9 cellular contexts compared by ENCODE assay signal in the genomic region with DNA sequence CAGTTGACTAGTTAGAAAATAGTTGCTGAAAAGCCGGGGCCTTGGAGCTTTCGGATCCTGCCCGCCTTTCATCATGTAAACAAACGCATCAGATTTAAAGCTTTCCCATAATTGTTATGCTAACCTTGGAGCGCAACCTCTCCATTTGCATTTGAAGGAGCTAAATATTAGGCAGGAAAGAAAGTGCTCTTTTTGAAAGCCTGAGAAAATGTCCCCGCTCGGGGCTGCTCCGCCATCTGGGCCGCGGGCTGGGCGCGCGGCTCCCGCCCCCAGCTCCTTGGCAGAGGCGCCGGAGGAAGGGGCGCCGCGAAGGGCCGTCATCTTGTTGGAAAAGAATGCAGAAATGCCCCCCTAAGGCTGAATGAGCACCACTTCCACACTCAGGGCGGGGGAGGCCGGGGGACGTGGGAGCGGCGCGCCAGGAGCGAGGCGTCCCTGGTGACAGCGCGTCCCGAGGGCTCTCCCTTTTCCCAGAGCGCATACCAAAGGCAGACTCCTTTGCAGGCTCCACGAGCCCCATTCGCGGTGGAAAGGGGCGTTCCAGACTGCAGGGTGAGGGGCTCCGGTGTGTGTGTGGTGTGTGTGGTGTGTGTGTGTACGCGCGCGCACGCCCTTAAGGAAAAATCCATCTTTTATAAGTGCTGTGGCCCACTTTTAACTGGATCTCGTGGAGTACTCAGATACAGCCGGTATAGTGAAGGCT.
A peak's percentile ranks its signal among the peaks of the same experiment; 100 is the strongest.
DNase-seq lines count a peak whose midpoint lies in the region; ATAC-seq, FAIRE-seq and TF ChIP-seq lines count a peak whose summit lies in the region.
"Had no signal": no experiment of that assay in that cellular context is flagged by ENCODE, and none has a peak within 500 bp of the region (broad histone marks: within the 10 kb centered on the region; RNA-seq: fewer than 3 reads in every experiment).

No MANE protein-coding gene starts in this region.

- WGBS in endodermal cell (ENCODE audit: insufficient coverage in 1 of 2, insufficient read length in 1 of 2), 2 experiments, result 4 to 12% methylated on average over 8 to 44 of the region's 44 CpGs
- WGBS in mesodermal cell (ENCODE audit: insufficient coverage in 2 of 2), 2 experiments, result 1 to 2% methylated on average over 19 to 26 of the region's 44 CpGs
- 4 to 6% methylated on average over 29 to 44 of the region's 44 CpGs for whole genome bisulfite sequencing in thyroid gland, 2 donors

- FAIRE-seq in GM12892 (lab: Jason Lieb, UNC), result no peak

- TF ChIP-seq CTCF in endodermal cell (conservative IDR thresholded peaks at IDR 0.05) (no peak), thyroid gland (IDR thresholded peaks at IDR 0.05) (no peak)

- H3K27ac ChIP-seq in endodermal cell (ENCODE audit: low read depth, low read length) (peak overlapping the region; percentile 94), mesodermal cell (ENCODE audit: low read depth, low read length, severe bottlenecking) (peak overlapping the region; percentile 57), thyroid gland (no peak overlapping the region)

- H3K4me3 ChIP-seq in endodermal cell (ENCODE audit: low read length) (peak overlapping the region; percentile 83), mesodermal cell (ENCODE audit: extremely low read depth, insufficient read depth, low read length, poor library complexity, severe bottlenecking) (peak overlapping the region; percentile 43), thyroid gland (replicated peaks in 1 of 3) (peak overlapping the region; percentile 36 to 64 (median 47))

- H3K9me3 Mint-ChIP-seq in endodermal cell, result no peaks in the 10 kb centered on the region

- peaks cover 33% of the 10 kb centered on the region for H3K27me3 ChIP-seq in endodermal cell (ENCODE audit: control insufficient read depth, insufficient read depth, low read length, poor library complexity, severe bottlenecking)
- H3K27me3 ChIP-seq in thyroid gland, result no peaks in the 10 kb centered on the region

- DNase-seq in NCI-H524 treated with DMSO at 0.1 percent for 48 hours (lab: John Stamatoyannopoulos, UW) (peak; percentile 17), endodermal cell (peak; percentile 84), thyroid gland (peak; percentile 29 to 35), GM12892 (ENCODE audit: insufficient read length) (no peak)
- no peak for DNase-seq in activated CD8-positive, alpha-beta memory T cell treated with anti-CD3 and anti-CD28 coated beads, Interleukin-2, amount 50 U/mL, for 48 hours
- DNase-seq: central memory CD4-positive, alpha-beta T cell; NCI-H510A had no signal

- no peaks in the 10 kb centered on the region for H3K9me3 ChIP-seq in endodermal cell (ENCODE audit: control insufficient read depth, low read length)
- no peaks in the 10 kb centered on the region for H3K9me3 ChIP-seq in mesodermal cell (ENCODE audit: control insufficient read depth, low read length)
- no peaks in the 10 kb centered on the region for H3K9me3 ChIP-seq in thyroid gland

- TF ChIP-seq POLR2A in thyroid gland (IDR thresholded peaks at IDR 0.05), result no peak
- no peak for TF ChIP-seq POLR2A in GM12892 (IDR thresholded peaks at IDR 0.05; ENCODE audit: low read depth, low read length)

- H3K4me1 Mint-ChIP-seq in endodermal cell, result peaks cover 13% of the 10 kb centered on the region

- H3K4me3 Mint-ChIP-seq in endodermal cell, result peak overlapping the region; percentile 61

- peak overlapping the region; percentile 74 for H3K27ac Mint-ChIP-seq in endodermal cell

- no peak for ATAC-seq in GM19452 (IDR thresholded peaks at IDR 0.05; ENCODE audit: unreplicated experiment)

- H3K9ac ChIP-seq in endodermal cell (ENCODE audit: extremely low read depth, low read length, poor library complexity, severe bottlenecking), result no peak overlapping the region

- peaks cover 15% of the 10 kb centered on the region for H3K27me3 Mint-ChIP-seq in endodermal cell (ENCODE audit: insufficient read depth)

- H3K36me3 ChIP-seq in endodermal cell (ENCODE audit: control insufficient read depth, insufficient read depth, low read length) (no peaks in the 10 kb centered on the region), mesodermal cell (ENCODE audit: control insufficient read depth, insufficient read depth, low read length) (no peaks in the 10 kb centered on the region), thyroid gland (no peaks in the 10 kb centered on the region)

- H3K4me1 ChIP-seq in endodermal cell (ENCODE audit: control insufficient read depth, insufficient read depth, low read length) (no peaks in the 10 kb centered on the region), mesodermal cell (ENCODE audit: control insufficient read depth, insufficient read depth, low read length, poor library complexity, severe bottlenecking) (no peaks in the 10 kb centered on the region), thyroid gland (no peaks in the 10 kb centered on the region)

- H3K36me3 Mint-ChIP-seq in endodermal cell (ENCODE audit: low read depth), result no peaks in the 10 kb centered on the region

- intact Hi-C loops in thyroid gland (cut with DNase I), result no loop called here

Comparison
In these comparisons a context has a peak if more than half of its experiments do, and no peak if none do; other contexts are left out.
1. DNase-seq: peak in NCI-H524 treated with DMSO at 0.1 percent for 48 hours (single experiment), endodermal cell (single experiment) and thyroid gland (2 of 2); none in GM12892 (single experiment) and activated CD8-positive, alpha-beta memory T cell treated with anti-CD3 and anti-CD28 coated beads, Interleukin-2, amount 50 U/mL, for 48 hours (single experiment).
2. H3K27ac ChIP-seq: peak in endodermal cell (single experiment) and mesodermal cell (single experiment); none in thyroid gland (0 of 3).
3. Peak in every context shown above with its lines, with median percentiles within 50 percentile points of each other: H3K4me3 ChIP-seq.